13 cellular contexts compared by ENCODE assay signal in the genomic region with DNA sequence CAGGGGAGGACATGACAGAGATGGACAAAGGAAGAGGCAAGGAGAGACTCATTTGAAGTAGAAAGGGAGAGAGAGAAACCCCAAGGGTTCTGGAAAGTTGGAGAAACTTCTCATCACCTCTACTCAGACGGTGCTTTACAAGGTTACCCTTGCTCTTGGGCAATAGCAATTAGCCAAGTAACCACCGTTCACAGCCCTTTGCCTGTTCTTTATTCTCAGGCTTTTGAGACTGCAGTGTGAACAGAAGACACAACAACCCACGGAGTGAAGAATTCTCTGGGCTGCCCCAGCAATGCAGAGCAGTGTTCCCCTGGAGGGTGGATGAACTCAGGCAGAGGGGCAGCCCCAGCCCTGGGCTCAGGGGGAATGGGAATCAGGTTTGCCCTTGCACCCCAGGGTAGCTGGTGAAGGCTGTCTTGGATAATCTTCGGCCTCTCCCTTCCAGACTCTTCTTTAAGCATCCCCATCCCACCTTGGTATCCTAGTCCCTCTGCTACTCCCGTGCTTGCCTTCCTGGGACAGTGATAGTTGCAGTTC.
DNase-seq lines count a peak whose midpoint lies in the region; ATAC-seq and TF ChIP-seq lines count a peak whose summit lies in the region.
"Had no signal": no experiment of that assay in that cellular context is flagged by ENCODE, and none has a peak within 500 bp of the region (broad histone marks: within the 10 kb centered on the region; RNA-seq: fewer than 3 reads in every experiment).

No MANE protein-coding gene starts in this region.

- no peak overlapping the region for H2BK5ac ChIP-seq in trophoblast cell (ENCODE audit: low read depth, low read length, poor library complexity)

- H3K4me1 Mint-ChIP-seq in activated naive CD8-positive, alpha-beta T cell treated with anti-CD3 and anti-CD28 coated beads for 36 hours, result no peaks in the 10 kb centered on the region
- peaks cover 1% of the 10 kb centered on the region for H3K4me1 Mint-ChIP-seq in progenitor cell of endocrine pancreas (ENCODE audit: low read depth)
- H3K4me1 Mint-ChIP-seq: activated CD4-positive, alpha-beta T cell treated with anti-CD3 and anti-CD28 coated beads, Interleukin-2, amount 10 ng/mL, durations not matched to agents 24 days and 14 days had no signal

- H3K4me3 Mint-ChIP-seq in activated naive CD8-positive, alpha-beta T cell treated with anti-CD3 and anti-CD28 coated beads for 36 hours, result no peak overlapping the region
- no peak overlapping the region for H3K4me3 Mint-ChIP-seq in progenitor cell of endocrine pancreas (ENCODE audit: low read depth)
- H3K4me3 Mint-ChIP-seq: activated CD4-positive, alpha-beta T cell treated with anti-CD3 and anti-CD28 coated beads, Interleukin-2, amount 10 ng/mL, durations not matched to agents 24 days and 14 days; GM23338; immature natural killer cell had no signal

- H3K14ac ChIP-seq in trophoblast cell (ENCODE audit: low read length), result no peak overlapping the region

- H3K27ac Mint-ChIP-seq in activated naive CD8-positive, alpha-beta T cell treated with anti-CD3 and anti-CD28 coated beads for 36 hours, result no peak overlapping the region
- no peak overlapping the region for H3K27ac Mint-ChIP-seq in progenitor cell of endocrine pancreas
- H3K27ac Mint-ChIP-seq: activated CD4-positive, alpha-beta T cell treated with anti-CD3 and anti-CD28 coated beads, Interleukin-2, amount 10 ng/mL, durations not matched to agents 24 days and 14 days; GM23338; immature natural killer cell had no signal

- H3K79me2 ChIP-seq in ACC112 (ENCODE audit: control insufficient read depth, insufficient read depth, low read length, unreplicated experiment) (no peaks in the 10 kb centered on the region), trophoblast cell (ENCODE audit: control insufficient read depth, insufficient read depth, low read length, poor library complexity) (peaks cover 2% of the 10 kb centered on the region)

- H4K91ac ChIP-seq in trophoblast cell (ENCODE audit: low read depth, low read length), result no peak overlapping the region

- no peak overlapping the region for H3K4me3 ChIP-seq in ACC112 (ENCODE audit: low read depth, low read length)
- no peak overlapping the region for H3K4me3 ChIP-seq in fibroblast of pulmonary artery (replicated peaks; ENCODE audit: low read depth, low read length)
- H3K4me3 ChIP-seq in trophoblast cell (ENCODE audit: low read depth, low read length), result no peak overlapping the region
- H3K4me3 ChIP-seq: GM23338, SK-N-MC had no signal

- no peak for TF ChIP-seq CTCF in fibroblast of pulmonary artery (IDR thresholded peaks at IDR 0.05; ENCODE audit: low read length, missing control alignments)
- no peak for TF ChIP-seq CTCF in progenitor cell of endocrine pancreas (IDR thresholded peaks at IDR 0.05; ENCODE audit: unreplicated experiment)

- H3K36me3 Mint-ChIP-seq in activated naive CD8-positive, alpha-beta T cell treated with anti-CD3 and anti-CD28 coated beads for 36 hours, result no peaks in the 10 kb centered on the region
- H3K36me3 Mint-ChIP-seq in progenitor cell of endocrine pancreas (ENCODE audit: insufficient read depth), result no peaks in the 10 kb centered on the region
- H3K36me3 Mint-ChIP-seq: immature natural killer cell had no signal

- no CpG with 5 or more reads among the region's 5 CpGs for WGBS in trophoblast cell (ENCODE audit: extremely low coverage, insufficient coverage, insufficient read length)

- no peak overlapping the region for H3K9ac ChIP-seq in trophoblast cell (ENCODE audit: low read length)

- H3K27me3 Mint-ChIP-seq in activated naive CD8-positive, alpha-beta T cell treated with anti-CD3 and anti-CD28 coated beads for 36 hours, result peaks cover 4% of the 10 kb centered on the region
- peaks cover 24% of the 10 kb centered on the region for H3K27me3 Mint-ChIP-seq in progenitor cell of endocrine pancreas

- H3K9me3 ChIP-seq in trophoblast cell (ENCODE audit: insufficient read depth, low read depth, low read length), result no peaks in the 10 kb centered on the region
- H3K9me3 ChIP-seq: BE2C had no signal

- H3K36me3 ChIP-seq in ACC112 (ENCODE audit: insufficient read depth, low read length) (no peaks in the 10 kb centered on the region), trophoblast cell (ENCODE audit: control insufficient read depth in 1 of 2, insufficient read depth in 2 of 2, low read length in 2 of 2) (no peaks in the 10 kb centered on the region)
- H3K36me3 ChIP-seq: BE2C had no signal

- peak; percentile 40 for DNase-seq in fibroblast of pulmonary artery (ENCODE audit: low read depth)
- DNase-seq in trophoblast cell, result no peak
- DNase-seq in activated naive CD8-positive, alpha-beta T cell treated with anti-CD3 and anti-CD28 coated beads for 36 hours, result no peak
- DNase-seq in NCI-H526 treated with DMSO at 0.1 percent for 48 hours (lab: John Stamatoyannopoulos, UW), result no peak
- DNase-seq in progenitor cell of endocrine pancreas (ENCODE audit: low spot score, unreplicated experiment), result no peak
- DNase-seq in NCI-H1417 treated with DMSO at 0.1 percent for 48 hours (lab: John Stamatoyannopoulos, UW), result no peak
- DNase-seq: activated CD4-positive, alpha-beta T cell treated with anti-CD3 and anti-CD28 coated beads, Interleukin-2, amount 10 ng/mL, durations not matched to agents 24 days and 14 days; immature natural killer cell had no signal

- H3K4me2 ChIP-seq in trophoblast cell (ENCODE audit: low read length), result no peak overlapping the region
- H3K4me2 ChIP-seq: GM23338 had no signal

- H3K79me1 ChIP-seq in trophoblast cell (ENCODE audit: low read length), result peaks cover 7% of the 10 kb centered on the region

- H3K27me3 ChIP-seq in ACC112 (ENCODE audit: insufficient read depth, low read length) (no peaks in the 10 kb centered on the region), trophoblast cell (ENCODE audit: insufficient read depth, low read length) (no peaks in the 10 kb centered on the region)
- H3K27me3 ChIP-seq: BE2C had no signal

- no peak overlapping the region for H2BK120ac ChIP-seq in trophoblast cell (ENCODE audit: insufficient read depth, low read length, poor library complexity)

- H2AFZ ChIP-seq in ACC112 (ENCODE audit: low read length, unreplicated experiment), result no peak overlapping the region
- peak overlapping the region; percentile 11 for H2AFZ ChIP-seq in trophoblast cell (ENCODE audit: insufficient read depth, low read length, poor library complexity)
- H2AFZ ChIP-seq: GM23338 had no signal

- no peak overlapping the region for H3K23ac ChIP-seq in trophoblast cell (ENCODE audit: low read length)

- no peak overlapping the region for H3K4ac ChIP-seq in trophoblast cell (ENCODE audit: low read depth, low read length)

- no peak overlapping the region for H2BK12ac ChIP-seq in trophoblast cell (ENCODE audit: low read length)

- peak; percentile 12 for ATAC-seq in SK-N-SH treated with all-trans-retinoic acid at 6 μM for 48 hours

- H3K4me1 ChIP-seq in ACC112 (ENCODE audit: control insufficient read depth, insufficient read depth, low read length, unreplicated experiment), result peaks cover 60% of the 10 kb centered on the region
- H3K4me1 ChIP-seq in trophoblast cell (ENCODE audit: control insufficient read depth in 1 of 2, insufficient read depth in 2 of 2, low read length in 2 of 2), result peaks cover 0 to 6% of the 10 kb centered on the region in 2 experiments

- H3K9me3 Mint-ChIP-seq in activated naive CD8-positive, alpha-beta T cell treated with anti-CD3 and anti-CD28 coated beads for 36 hours, result no peaks in the 10 kb centered on the region
- no peaks in the 10 kb centered on the region for H3K9me3 Mint-ChIP-seq in progenitor cell of endocrine pancreas (ENCODE audit: low read depth)
- H3K9me3 Mint-ChIP-seq: activated CD4-positive, alpha-beta T cell treated with anti-CD3 and anti-CD28 coated beads, Interleukin-2, amount 10 ng/mL, durations not matched to agents 24 days and 14 days; GM23338 had no signal

- peak overlapping the region; percentile 100 for H3K27ac ChIP-seq in ACC112 (ENCODE audit: low read depth, low read length)
- H3K27ac ChIP-seq in trophoblast cell (ENCODE audit: low read depth, low read length), result no peak overlapping the region
- H3K27ac ChIP-seq: SK-N-MC had no signal

- no peak overlapping the region for H2AK5ac ChIP-seq in trophoblast cell (ENCODE audit: low read length)

- no peak overlapping the region for H4K12ac ChIP-seq in trophoblast cell (ENCODE audit: low read depth, low read length)

- H4K8ac ChIP-seq in trophoblast cell (ENCODE audit: low read depth, low read length), result no peak overlapping the region

- H3K18ac ChIP-seq in trophoblast cell (ENCODE audit: low read length), result no peak overlapping the region

TF ChIP-seq in SK-N-SH treated with all-trans-retinoic acid at 6 μM for 48 hours, 23 proteins besides CTCF, POLR2A, EP300 and RAD21:
- no peak for TF ChIP-seq TOX (CRISPR knock-in tag; IDR thresholded peaks at IDR 0.05; ENCODE audit: borderline replicate concordance)
- TF ChIP-seq ESRRG (CRISPR knock-in tag; IDR thresholded peaks at IDR 0.05), result no peak
